5 cellular contexts compared by ENCODE assay signal in the genomic region with DNA sequence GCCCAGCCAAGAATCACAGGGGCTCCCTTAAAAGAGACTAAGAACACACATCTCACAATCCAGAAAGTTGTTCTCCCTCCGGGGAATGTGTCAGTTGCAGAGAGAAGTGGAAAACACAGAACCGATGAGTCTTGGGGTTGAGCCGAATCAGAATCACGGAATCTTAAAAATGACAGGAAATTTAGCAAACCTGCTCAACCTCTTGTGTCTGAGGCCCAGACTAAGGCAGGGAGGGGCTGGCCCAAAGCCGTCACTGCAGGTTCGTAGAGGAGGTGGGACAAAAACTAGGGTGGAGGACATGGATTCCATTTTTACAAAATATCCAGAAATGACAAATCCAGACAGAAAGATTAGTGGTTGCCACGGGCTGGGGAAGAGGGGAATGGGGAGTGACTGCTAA.
"Had no signal": no experiment of that assay in that cellular context is flagged by ENCODE, and none has a peak within 500 bp of the region (broad histone marks: within the 10 kb centered on the region; RNA-seq: fewer than 3 reads in every experiment).

No MANE protein-coding gene starts in this region.

- H3K4me2 ChIP-seq: GM23338 had no signal

- H3K4me3 Mint-ChIP-seq: GM23338, H9 had no signal

- H2AFZ ChIP-seq: GM23338 had no signal

- ATAC-seq: GM23338, K562 had no signal

- DNase-seq: H9, HCEC 1CT, IMR-90 had no signal

- H3K4me3 ChIP-seq: GM23338, K562 had no signal
